16 cellular contexts compared by ENCODE assay signal in genomic region chr3:123123716-123124616, GRCh38. TPM values are rescaled to one million over a fixed set of nuclear protein-coding genes. Genes with fewer than 3 reads are reported as not detected.
DNase-seq lines count a peak whose midpoint lies in the region; ATAC-seq and TF ChIP-seq lines count a peak whose summit lies in the region.
"Had no signal": no experiment of that assay in that cellular context is flagged by ENCODE, and none has a peak within 500 bp of the region (broad histone marks: within the 10 kb centered on the region; RNA-seq: fewer than 3 reads in every experiment).

No MANE protein-coding gene starts in this region.

- peaks cover 0 to 84% of the 10 kb centered on the region in 2 experiments; a peak in 1 of 3 replicates for H3K36me3 ChIP-seq in HEK293 (ENCODE audit: control insufficient read depth in 2 of 2, insufficient read depth in 1 of 2, low read length in 2 of 2)
- H3K36me3 ChIP-seq in WERI-Rb-1 = peaks cover 92% of the 10 kb centered on the region
- peaks cover 51 to 88% of the 10 kb centered on the region in 2 experiments for H3K36me3 ChIP-seq in mesenchymal stem cell (ENCODE audit: control insufficient read depth in 1 of 2, insufficient read depth in 2 of 2, low read depth in 1 of 2, low read length in 2 of 2)

- H3K27ac Mint-ChIP-seq in type B pancreatic cell = peak overlapping the region; percentile 49

- H3K9ac ChIP-seq in mesenchymal stem cell (ENCODE audit: low read length) = peak overlapping the region; percentile 71
- H3K9ac ChIP-seq: BLaER1 treated with 17β-estradiol and CSF1 and Interleukin-3, amounts not matched to agents 10 nM and 100 nM had no signal

- no peak for TF ChIP-seq CTCF in HEK293 (tag by site-specific recombination; IDR thresholded peaks at IDR 0.05)
- TF ChIP-seq CTCF in WERI-Rb-1 (IDR thresholded peaks at IDR 0.05; ENCODE audit: low read depth, low read length) = no peak
- no peak for TF ChIP-seq CTCF in type B pancreatic cell (conservative IDR thresholded peaks at IDR 0.05)

- no peak overlapping the region for H2BK120ac ChIP-seq in mesenchymal stem cell (ENCODE audit: low read depth, low read length)

- no peak overlapping the region for H2BK15ac ChIP-seq in mesenchymal stem cell (ENCODE audit: low read depth, poor library complexity, severe bottlenecking)

- H3K4me1 ChIP-seq in HEK293 (ENCODE audit: control insufficient read depth, insufficient read depth, low read length) (no peaks in the 10 kb centered on the region), mesenchymal stem cell (ENCODE audit: control insufficient read depth, insufficient read depth, low read depth, low read length) (peaks cover 1% of the 10 kb centered on the region)

- H3K27me3 ChIP-seq in WERI-Rb-1 (ENCODE audit: insufficient read depth, low read depth, severe bottlenecking) = no peaks in the 10 kb centered on the region
- H3K27me3 ChIP-seq in mesenchymal stem cell (ENCODE audit: control insufficient read depth in 1 of 2, insufficient read depth in 1 of 2, low read length in 2 of 2) = no peaks in the 10 kb centered on the region
- H3K27me3 ChIP-seq: BLaER1 treated with 17β-estradiol and CSF1 and Interleukin-3, amounts not matched to agents 10 nM and 100 nM had no signal

- H3K4me3 ChIP-seq in HEK293 (ENCODE audit: low read depth, low read length) = no peak overlapping the region
- no peak overlapping the region for H3K4me3 ChIP-seq in WERI-Rb-1 (ENCODE audit: low read depth, low read length)
- no peak overlapping the region for H3K4me3 ChIP-seq in mesenchymal stem cell (ENCODE audit: insufficient read depth in 1 of 2, low read depth in 1 of 2, low read length in 2 of 2)
- H3K4me3 ChIP-seq: BLaER1 treated with 17β-estradiol and CSF1 and Interleukin-3, amounts not matched to agents 10 nM and 100 nM; SK-N-MC had no signal

- no peak overlapping the region for H3K4ac ChIP-seq in mesenchymal stem cell (ENCODE audit: low read depth in 1 of 2, low read length in 2 of 2)

- no peak overlapping the region for H3K18ac ChIP-seq in mesenchymal stem cell (ENCODE audit: low read depth in 1 of 2, low read length in 2 of 2)

- H3K4me1 Mint-ChIP-seq in type B pancreatic cell (ENCODE audit: unreplicated experiment) = peaks cover 16% of the 10 kb centered on the region

- no peak overlapping the region for H2AFZ ChIP-seq in mesenchymal stem cell (ENCODE audit: low read depth, low read length)

- CTCF ChIA-PET in HEK293 (lab: Yijun Ruan, JAX) = no interaction called here

- H2BK12ac ChIP-seq in mesenchymal stem cell (ENCODE audit: low read length in 2 of 2) = no peak overlapping the region

- H2BK5ac ChIP-seq in mesenchymal stem cell (ENCODE audit: low read depth, low read length, poor library complexity, severe bottlenecking) = no peak overlapping the region

- H3K79me1 ChIP-seq in mesenchymal stem cell (replicated peaks; ENCODE audit: low read length, poor library complexity, severe bottlenecking) = no peaks in the 10 kb centered on the region

- no peak overlapping the region for H3K27ac ChIP-seq in HEK293 (ENCODE audit: extremely low read depth, low read depth, low read length)
- H3K27ac ChIP-seq in WERI-Rb-1 = peak overlapping the region; percentile 64
- no peak overlapping the region for H3K27ac ChIP-seq in mesenchymal stem cell (ENCODE audit: low read length, poor library complexity, severe bottlenecking)
- no peak overlapping the region for H3K27ac ChIP-seq in substantia nigra (ENCODE audit: low read depth, low read length, poor library complexity, severe bottlenecking)
- H3K27ac ChIP-seq: BLaER1 treated with 17β-estradiol and CSF1 and Interleukin-3, amounts not matched to agents 10 nM and 100 nM had no signal

- POLR2A ChIA-PET in HEK293 (lab: Yijun Ruan, JAX) = no interaction called here

- peak overlapping the region; percentile 34 for H4K91ac ChIP-seq in mesenchymal stem cell (ENCODE audit: low read length)

- no peak overlapping the region for H2AK5ac ChIP-seq in mesenchymal stem cell (ENCODE audit: low read length, severe bottlenecking)

- H3K4me3 Mint-ChIP-seq in type B pancreatic cell = no peak overlapping the region

- H3K4me2 ChIP-seq in mesenchymal stem cell (ENCODE audit: low read length, poor library complexity, severe bottlenecking) = no peak overlapping the region
- H3K4me2 ChIP-seq: BLaER1 treated with 17β-estradiol and CSF1 and Interleukin-3, amounts not matched to agents 10 nM and 100 nM had no signal

- 97% methylated on average over 24 of the region's 24 CpGs for WGBS in mesenchymal stem cell

- no peak overlapping the region for H3K14ac ChIP-seq in mesenchymal stem cell (ENCODE audit: low read length in 2 of 2)

- H4K8ac ChIP-seq in mesenchymal stem cell (ENCODE audit: low read length) = no peak overlapping the region

- peaks cover 28% of the 10 kb centered on the region for H3K36me3 Mint-ChIP-seq in type B pancreatic cell

- no peaks in the 10 kb centered on the region for H3K9me3 Mint-ChIP-seq in type B pancreatic cell

- peak; percentile 32 for DNase-seq in WERI-Rb-1
- DNase-seq in mesenchymal stem cell = no peak
- DNase-seq in type B pancreatic cell (ENCODE audit: extremely low spot score, unreplicated experiment) = no peak
- no peak for DNase-seq in substantia nigra (lab: John Stamatoyannopoulos, UW)
- no peak for DNase-seq in AML-193 (lab: John Stamatoyannopoulos, UW)
- DNase-seq: Karpas-422, NCI-H1105, NCI-H1694 treated with DMSO at 0.1 percent for 48 hours, NCI-H2107, NCI-H2227 treated with DMSO at 0.1 percent for 48 hours, NCI-H526, Right ventricle myocardium superior had no signal

- H3K27me3 Mint-ChIP-seq in type B pancreatic cell = no peaks in the 10 kb centered on the region

- ATAC-seq in HG03469 (IDR thresholded peaks at IDR 0.05; ENCODE audit: unreplicated experiment) = no peak

- no peak overlapping the region for H3K23ac ChIP-seq in mesenchymal stem cell (ENCODE audit: low read length in 2 of 2)

- no peaks in the 10 kb centered on the region for H3K9me3 ChIP-seq in HEK293 (ENCODE audit: control insufficient read depth, insufficient read depth, low read depth, low read length)
- no peaks in the 10 kb centered on the region for H3K9me3 ChIP-seq in WERI-Rb-1 (ENCODE audit: severe bottlenecking)
- no peaks in the 10 kb centered on the region for H3K9me3 ChIP-seq in mesenchymal stem cell (ENCODE audit: control insufficient read depth, low read length)
- H3K9me3 ChIP-seq: BLaER1 treated with 17β-estradiol and CSF1 and Interleukin-3, amounts not matched to agents 10 nM and 100 nM had no signal

TF ChIP-seq in HEK293, 187 proteins besides CTCF, POLR2A, EP300 and RAD21:
- peak; percentile 50; the same call in 1 of the 2 replicates for TF ChIP-seq KLF9 (tag by site-specific recombination; IDR thresholded peaks at IDR 0.05; ENCODE audit: low read depth)
- peak; percentile 70 for TF ChIP-seq KLF1 (tag by site-specific recombination; IDR thresholded peaks at IDR 0.05)
- no peak for TF ChIP-seq ZNF140 (tag by site-specific recombination; IDR thresholded peaks at IDR 0.05)

RNA-seq across cellular contexts. Expression of gene PDIA5, which starts 57.1 kb away (rescaled TPM):
- 99.5 TPM for polyA plus RNA-seq in mesenchymal stem cell (2013, experiment 1 of 2)
- 101 TPM for polyA plus RNA-seq in mesenchymal stem cell (2013, experiment 2 of 2)
- 28.5 and 48.4 TPM in 2 replicates for total RNA-seq in type B pancreatic cell (ENCODE audit: low replicate concordance)
